Comparison of ENCODE assay signal across 26 cellular contexts in genomic region chr5:180193749-180194375, GRCh38. TPM values are rescaled to one million over a fixed set of nuclear protein-coding genes. Genes with fewer than 3 reads are reported as not detected.
"Had no signal": no experiment of that assay in that cellular context is flagged by ENCODE, and none has a peak within 500 bp of the region (broad histone marks: within the 10 kb centered on the region; RNA-seq: fewer than 3 reads in every experiment).

No MANE protein-coding gene starts in this region.

- H3K4me2 ChIP-seq: smooth muscle cell had no signal

- H3K4me3 Mint-ChIP-seq: activated CD4-positive, alpha-beta memory T cell treated with anti-CD3 and anti-CD28 coated beads for 36 hours; activated CD4-positive, alpha-beta T cell treated with anti-CD3 and anti-CD28 coated beads, Interleukin-2, amount 10 ng/mL, durations not matched to agents 24 days and 14 days; natural killer cell; stimulated activated naive B cell treated with anti-CD40 and anti-IgM and Interleukin-4, amounts not matched to agents 10 μg/mL and 1 μg/mL and 100 μg/mL, for 72 hours had no signal

- H3K27me3 Mint-ChIP-seq: activated CD4-positive, alpha-beta T cell treated with anti-CD3 and anti-CD28 coated beads, Interleukin-2, amount 10 ng/mL, durations not matched to agents 24 days and 14 days had no signal

- H3K27me3 ChIP-seq: ovary, tibial nerve had no signal

- H3K27ac ChIP-seq: breast epithelium, heart left ventricle, lower lobe of right lung, ovary, psoas muscle, sigmoid colon, stomach, tibial nerve had no signal

- H3K9me3 Mint-ChIP-seq: activated CD4-positive, alpha-beta memory T cell treated with anti-CD3 and anti-CD28 coated beads for 36 hours; activated CD4-positive, alpha-beta T cell treated with anti-CD3 and anti-CD28 coated beads, Interleukin-2, amount 10 ng/mL, durations not matched to agents 24 days and 14 days; activated naive CD4-positive, alpha-beta T cell treated with anti-CD3 and anti-CD28 coated beads, Interleukin-2, amount 50 U/mL, for 72 hours; activated T-helper 2 cell treated with anti-CD3 and anti-CD28 coated beads, Interferon-gamma antibody, Interleukin-2, Interleukin-4, amounts not matched to agents 10 μg/mL and 5 μg/mL and 100 μg/mL, durations not matched to agents 14 hours and 24 hours and 36 hours; natural killer cell; stimulated activated naive B cell treated with anti-CD40 and anti-IgM and Interleukin-4, amounts not matched to agents 10 μg/mL and 1 μg/mL and 100 μg/mL, for 72 hours had no signal

- H3K4me1 Mint-ChIP-seq: activated CD4-positive, alpha-beta T cell treated with anti-CD3 and anti-CD28 coated beads, Interleukin-2, amount 10 ng/mL, durations not matched to agents 24 days and 14 days; natural killer cell; stimulated activated naive B cell treated with anti-CD40 and anti-IgM and Interleukin-4, amounts not matched to agents 10 μg/mL and 1 μg/mL and 100 μg/mL, for 72 hours had no signal

- H3K27ac Mint-ChIP-seq: activated CD4-positive, alpha-beta memory T cell treated with anti-CD3 and anti-CD28 coated beads for 36 hours; activated CD4-positive, alpha-beta T cell treated with anti-CD3 and anti-CD28 coated beads, Interleukin-2, amount 10 ng/mL, durations not matched to agents 24 days and 14 days; activated naive CD4-positive, alpha-beta T cell treated with anti-CD3 and anti-CD28 coated beads, Interleukin-2, amount 50 U/mL, for 72 hours; activated T-helper 2 cell treated with anti-CD3 and anti-CD28 coated beads, Interferon-gamma antibody, Interleukin-2, Interleukin-4, amounts not matched to agents 10 μg/mL and 5 μg/mL and 100 μg/mL, durations not matched to agents 14 hours and 24 hours and 36 hours; natural killer cell; stimulated activated naive B cell treated with anti-CD40 and anti-IgM and Interleukin-4, amounts not matched to agents 10 μg/mL and 1 μg/mL and 100 μg/mL, for 72 hours had no signal

- DNase-seq: activated CD4-positive, alpha-beta memory T cell treated with anti-CD3 and anti-CD28 coated beads for 36 hours; activated CD4-positive, alpha-beta T cell treated with anti-CD3 and anti-CD28 coated beads, Interleukin-2, amount 10 ng/mL, durations not matched to agents 24 days and 14 days; activated CD4-positive, CD25-positive, alpha-beta regulatory T cell treated with anti-CD3 and anti-CD28 coated beads, Interleukin-2, amount 50 U/mL, for 72 hours; activated T-cell treated with anti-CD3 and anti-CD28 coated beads, Interleukin-2, amount 50 U/mL, for 48 hours; central memory CD4-positive, alpha-beta T cell; heart left ventricle; lower lobe of right lung; mesenchymal stem cell; natural killer cell; ovary; psoas muscle; sigmoid colon; stimulated activated CD4-positive, alpha-beta T cell treated with anti-CD3 and anti-CD28 coated beads, Interleukin-15, amount 100 ng/mL, for 24 hours; stimulated activated CD4-positive, alpha-beta T cell treated with anti-CD3 and anti-CD28 coated beads, Interleukin-2, amount 100 ng/mL, for 24 hours; stimulated activated naive B cell treated with anti-CD40 and anti-IgM and Interleukin-4, amounts not matched to agents 10 μg/mL and 1 μg/mL and 100 μg/mL, for 72 hours; stomach had no signal

- H3K36me3 Mint-ChIP-seq: activated CD4-positive, alpha-beta memory T cell treated with anti-CD3 and anti-CD28 coated beads for 36 hours; activated naive CD4-positive, alpha-beta T cell treated with anti-CD3 and anti-CD28 coated beads, Interleukin-2, amount 50 U/mL, for 72 hours; natural killer cell; stimulated activated naive B cell treated with anti-CD40 and anti-IgM and Interleukin-4, amounts not matched to agents 10 μg/mL and 1 μg/mL and 100 μg/mL, for 72 hours had no signal

- H3K9me3 ChIP-seq: breast epithelium, heart left ventricle, lower lobe of right lung, ovary, psoas muscle, sigmoid colon, tibial nerve had no signal

- H3K4me3 ChIP-seq: breast epithelium, heart left ventricle, lower lobe of right lung, ovary, psoas muscle, sigmoid colon, smooth muscle cell, stomach, tibial nerve had no signal

- H3K4me1 ChIP-seq: breast epithelium, heart left ventricle, lower lobe of right lung, psoas muscle, sigmoid colon, stomach, tibial nerve had no signal

- H3K36me3 ChIP-seq: breast epithelium, heart left ventricle, lower lobe of right lung, ovary, sigmoid colon, stomach had no signal

- ATAC-seq: activated naive CD4-positive, alpha-beta T cell treated with anti-CD3 and anti-CD28 coated beads, Interleukin-2, amount 50 U/mL, for 72 hours; heart left ventricle; natural killer cell; psoas muscle; stimulated activated naive B cell treated with anti-CD40 and anti-IgM and Interleukin-4, amounts not matched to agents 10 μg/mL and 1 μg/mL and 100 μg/mL, for 72 hours had no signal

RNA-seq across cellular contexts. Expression of gene RASGEF1C, which starts 15.1 kb away (rescaled TPM):
- total RNA-seq: activated CD4-positive, alpha-beta memory T cell treated with anti-CD3 and anti-CD28 coated beads for 36 hours; activated CD4-positive, alpha-beta T cell treated with anti-CD3 and anti-CD28 coated beads, Interleukin-2, amount 10 ng/mL, durations not matched to agents 24 days and 14 days; activated naive CD4-positive, alpha-beta T cell treated with anti-CD3 and anti-CD28 coated beads, Interleukin-2, amount 50 U/mL, for 72 hours; activated T-helper 2 cell treated with anti-CD3 and anti-CD28 coated beads, Interferon-gamma antibody, Interleukin-2, Interleukin-4, amounts not matched to agents 10 μg/mL and 5 μg/mL and 100 μg/mL, durations not matched to agents 14 hours and 24 hours and 36 hours; endothelial cell of umbilical vein; fibroblast of villous mesenchyme; lower lobe of right lung; mononuclear cell; natural killer cell; psoas muscle; smooth muscle cell; T-helper 1 cell treated with Interleukin-12 subunit alpha and Interleukin-12 subunit beta and Interleukin-4 antibody, amounts not matched to agents 30 ng/mL and 1 ng/mL, for 36 hours had no signal
- polyA plus RNA-seq: endothelial cell of umbilical vein, fibroblast of lung had no signal
